24 cellular contexts compared by ENCODE assay signal in genomic region chr19:38196948-38197656, GRCh38. TPM values are rescaled to one million over a fixed set of nuclear protein-coding genes. Genes with fewer than 3 reads are reported as not detected.
"Had no signal": no experiment of that assay in that cellular context is flagged by ENCODE, and none has a peak within 500 bp of the region (broad histone marks: within the 10 kb centered on the region; RNA-seq: fewer than 3 reads in every experiment).

No MANE protein-coding gene starts in this region.

- H3K27ac Mint-ChIP-seq: memory B cell had no signal

- H3K4me3 ChIP-seq: lung, psoas muscle, stomach, thyroid gland, vagina had no signal

- DNase-seq: cerebellar nuclear complex; cortex of kidney; head of caudate nucleus; left cardiac atrium; left ventricle myocardium superior; natural killer cell; psoas muscle; right cardiac atrium; small intestine; stimulated activated CD4-positive, alpha-beta T cell treated with anti-CD3 and anti-CD28 coated beads, Interleukin-15, amount 100 ng/mL, for 24 hours; stimulated activated CD4-positive, alpha-beta T cell treated with anti-CD3 and anti-CD28 coated beads, Interleukin-2, amount 100 ng/mL, for 48 hours; stimulated activated naive CD4-positive, alpha-beta T cell treated with Interleukin-2 at 50 U/mL for 16 hours; stomach; thyroid gland; trophoblast cell had no signal

- H3K9me3 ChIP-seq: neutrophil, psoas muscle, stomach, thyroid gland, vagina had no signal

- H3K9me3 Mint-ChIP-seq: memory B cell, natural killer cell had no signal

- H3K4me3 Mint-ChIP-seq: memory B cell, natural killer cell had no signal

- H3K27ac ChIP-seq: neutrophil, psoas muscle, stomach, thyroid gland, vagina had no signal

- ATAC-seq: left cardiac atrium, left ventricle myocardium superior, natural killer cell, psoas muscle, right cardiac atrium had no signal

- H3K27me3 ChIP-seq: neutrophil, stomach, thyroid gland, vagina had no signal

- H3K4me1 ChIP-seq: psoas muscle, thyroid gland, vagina had no signal

- H3K27me3 Mint-ChIP-seq: memory B cell had no signal

RNA-seq across cellular contexts. Expression of gene DPF1, which starts 26.9 kb away (rescaled TPM):
- total RNA-seq: mononuclear cell, natural killer cell, psoas muscle, stomach, subcutaneous adipose tissue, thyroid gland, ureter, vagina had no signal

RNA-seq across cellular contexts. Expression of gene PPP1R14A, which starts 59.1 kb away (rescaled TPM):
- total RNA-seq: frontal cortex had no signal
- polyA plus RNA-seq: neural cell had no signal
